8 cellular contexts compared by ENCODE assay signal in the genomic region with DNA sequence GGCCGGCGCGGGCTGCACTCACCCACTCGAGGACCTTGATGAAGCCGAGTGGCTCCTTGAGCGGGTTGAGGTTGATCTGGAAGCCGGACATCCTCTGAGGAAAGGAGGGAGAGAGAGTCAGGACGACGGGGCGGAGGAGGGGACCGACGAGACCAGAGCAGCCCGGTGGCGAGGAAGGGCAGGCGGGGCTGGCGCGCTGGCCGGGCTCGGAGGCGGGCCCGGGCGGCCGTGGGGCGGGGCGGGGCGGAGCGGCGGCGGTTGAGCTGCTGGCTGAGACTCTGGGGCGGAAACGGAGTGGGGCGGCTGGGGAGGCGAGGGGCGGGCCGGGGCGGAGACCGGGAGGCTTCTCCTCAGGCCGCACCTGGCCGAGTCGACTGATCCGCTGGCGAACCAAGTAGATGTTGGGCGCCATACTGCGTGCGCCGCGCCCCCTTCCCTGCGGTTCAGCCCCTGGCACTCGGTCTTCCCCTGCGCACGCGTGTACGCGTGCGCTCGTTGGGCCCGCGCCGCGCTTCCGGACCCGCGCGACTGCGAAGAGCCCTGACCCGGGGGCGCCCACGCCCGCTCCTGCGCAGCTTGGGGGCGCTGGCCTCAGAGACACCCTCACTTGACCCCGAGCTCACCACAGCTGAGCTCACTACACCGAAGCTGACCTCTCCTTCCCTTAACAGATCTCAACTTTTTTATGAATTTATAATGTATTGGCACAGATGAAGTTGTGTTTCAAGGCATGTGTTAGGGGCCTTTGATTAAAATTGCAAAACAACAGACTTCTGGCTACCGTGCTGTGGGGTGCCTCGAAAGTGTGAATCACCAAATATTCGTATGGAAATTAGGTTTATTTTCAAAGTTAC. TPM values are rescaled to one million over a fixed set of nuclear protein-coding genes. Genes with fewer than 3 reads are reported as not detected.
A peak's percentile ranks its signal among the peaks of the same experiment; 100 is the strongest.
DNase-seq lines count a peak whose midpoint lies in the region; ATAC-seq and TF ChIP-seq lines count a peak whose summit lies in the region.

A gene (minus strand): TSS at position 195 of the 854 bp plus-strand sequence. CDS start 104 bp downstream, at position 91.

- peak within 1 kb of the TSS; percentile 99 for H3K27ac ChIP-seq in KOPT-K1 (ENCODE audit: low read depth, low read length, poor library complexity, severe bottlenecking)
- H3K27ac ChIP-seq in fibroblast of lung (ENCODE audit: insufficient read depth, low read length) = peak within 1 kb of the TSS; percentile 87

- H2AFZ ChIP-seq in fibroblast of lung (ENCODE audit: low read length) = peak within 1 kb of the TSS; percentile 91

- ATAC-seq in GM21737 (IDR thresholded peaks at IDR 0.05; ENCODE audit: unreplicated experiment) (peak; percentile 77), natural killer cell (peak; percentile 86 to 96 (median 89))

- H3K27ac Mint-ChIP-seq in activated T-helper 1 cell treated with anti-CD3 and anti-CD28 coated beads, Interleukin-12 subunit alpha, Interleukin-12 subunit beta, Interleukin-2, Interleukin-4 antibody, amounts not matched to agents 30 ng/mL and 10 ng/mL and 1 ng/mL, durations not matched to agents 14 hours and 24 hours and 36 hours = peak within 1 kb of the TSS; percentile 88
- H3K27ac Mint-ChIP-seq in natural killer cell = peak within 1 kb of the TSS; percentile 84

- H3K9me3 Mint-ChIP-seq in activated T-helper 1 cell treated with anti-CD3 and anti-CD28 coated beads, Interleukin-12 subunit alpha, Interleukin-12 subunit beta, Interleukin-2, Interleukin-4 antibody, amounts not matched to agents 30 ng/mL and 10 ng/mL and 1 ng/mL, durations not matched to agents 14 hours and 24 hours and 36 hours = no peaks in the 10 kb centered on the region
- H3K9me3 Mint-ChIP-seq in natural killer cell = no peaks in the 10 kb centered on the region

- H3K4me1 Mint-ChIP-seq in activated T-helper 1 cell treated with anti-CD3 and anti-CD28 coated beads, Interleukin-12 subunit alpha, Interleukin-12 subunit beta, Interleukin-2, Interleukin-4 antibody, amounts not matched to agents 30 ng/mL and 10 ng/mL and 1 ng/mL, durations not matched to agents 14 hours and 24 hours and 36 hours (ENCODE audit: low read depth) = peaks cover 47% of the 10 kb centered on the region
- peaks cover 30 to 38% of the 10 kb centered on the region in 2 donors for H3K4me1 Mint-ChIP-seq in natural killer cell

- DNase-seq in DMS79 treated with DMSO at 0.1 percent for 48 hours (lab: John Stamatoyannopoulos, UW) = peak; percentile 83
- DNase-seq in RKO (ENCODE audit: low spot score) = peak; percentile 93
- DNase-seq in activated T-helper 1 cell treated with anti-CD3 and anti-CD28 coated beads, Interleukin-12 subunit alpha, Interleukin-12 subunit beta, Interleukin-2, Interleukin-4 antibody, amounts not matched to agents 30 ng/mL and 10 ng/mL and 1 ng/mL, durations not matched to agents 14 hours and 24 hours and 36 hours (ENCODE audit: low spot score) = peak; percentile 86
- peak; percentile 89 to 92 for DNase-seq in fibroblast of lung (ENCODE audit: low read depth in 2 of 2)
- peak; percentile 85 for DNase-seq in natural killer cell
- DNase-seq in stimulated activated naive CD4-positive, alpha-beta T cell treated with Interleukin-2 at 50 U/mL for 16 hours (lab: John Stamatoyannopoulos, UW) = peak; percentile 92

- TF ChIP-seq CTCF in fibroblast of lung (conservative IDR thresholded peaks at IDR 0.05 in 1 of 2, IDR thresholded peaks at IDR 0.05 in 1 of 2; ENCODE audit: low read depth in 1 of 2, low read length in 2 of 2) (no peak), natural killer cell (IDR thresholded peaks at IDR 0.05) (no peak)

- H3K4me2 ChIP-seq in fibroblast of lung (ENCODE audit: extremely low read depth, insufficient read depth, low read length) = peak within 1 kb of the TSS; percentile 79

- peak within 1 kb of the TSS; percentile 75 to 94 (median 88) for H3K4me3 ChIP-seq in fibroblast of lung (replicated peaks in 1 of 4; ENCODE audit: control extremely low read depth in 1 of 4, insufficient read depth in 1 of 4, low read depth in 3 of 4, low read length in 4 of 4)

- no peaks in the 10 kb centered on the region for H3K27me3 ChIP-seq in fibroblast of lung (ENCODE audit: control insufficient read depth, insufficient read depth, low read length)

- peak within 1 kb of the TSS; percentile 86 for H3K4me3 Mint-ChIP-seq in activated T-helper 1 cell treated with anti-CD3 and anti-CD28 coated beads, Interleukin-12 subunit alpha, Interleukin-12 subunit beta, Interleukin-2, Interleukin-4 antibody, amounts not matched to agents 30 ng/mL and 10 ng/mL and 1 ng/mL, durations not matched to agents 14 hours and 24 hours and 36 hours
- peak within 1 kb of the TSS; percentile 94 for H3K4me3 Mint-ChIP-seq in natural killer cell

- peaks cover 5% of the 10 kb centered on the region for H3K4me1 ChIP-seq in fibroblast of lung (ENCODE audit: control insufficient read depth, extremely low read depth, insufficient read depth, low read length)

- intact Hi-C loops in activated T-helper 1 cell treated with anti-CD3 and anti-CD28 coated beads, Interleukin-12 subunit alpha, Interleukin-12 subunit beta, Interleukin-2, Interleukin-4 antibody, amounts not matched to agents 30 ng/mL and 10 ng/mL and 1 ng/mL, durations not matched to agents 14 hours and 24 hours and 36 hours (cut with micrococcal nuclease) = loop anchor here (2.0 to 5.0 kb wide), 8 partner anchors 56 to 1630 kb away; a partner anchor contains a TSS
- intact Hi-C loops in natural killer cell (cut with micrococcal nuclease) = loop anchor here (5.0 to 10.0 kb wide), 2 partner anchors 55 to 172 kb away; a partner anchor contains a TSS

- H4K20me1 ChIP-seq in fibroblast of lung (ENCODE audit: control insufficient read depth, extremely low read depth, insufficient read depth, low read length) = no peaks in the 10 kb centered on the region

- H3K36me3 ChIP-seq in KOPT-K1 (ENCODE audit: insufficient read depth, low read length) (peaks cover 8% of the 10 kb centered on the region), fibroblast of lung (ENCODE audit: control insufficient read depth, insufficient read depth, low read length) (no peaks in the 10 kb centered on the region)

- H3K9me3 ChIP-seq in KOPT-K1 (ENCODE audit: insufficient read depth, low read length, poor library complexity, severe bottlenecking) (no peaks in the 10 kb centered on the region), fibroblast of lung (ENCODE audit: control insufficient read depth, insufficient read depth, low read depth, low read length) (no peaks in the 10 kb centered on the region)

- peak within 1 kb of the TSS; percentile 94 for H3K9ac ChIP-seq in fibroblast of lung (ENCODE audit: insufficient read depth, low read length)

- no peaks in the 10 kb centered on the region for H3K27me3 Mint-ChIP-seq in activated T-helper 1 cell treated with anti-CD3 and anti-CD28 coated beads, Interleukin-12 subunit alpha, Interleukin-12 subunit beta, Interleukin-2, Interleukin-4 antibody, amounts not matched to agents 30 ng/mL and 10 ng/mL and 1 ng/mL, durations not matched to agents 14 hours and 24 hours and 36 hours (ENCODE audit: insufficient read depth)
- H3K27me3 Mint-ChIP-seq in natural killer cell (ENCODE audit: low read depth in 2 of 2) = peaks cover 2 to 13% of the 10 kb centered on the region in 2 donors

- H3K36me3 Mint-ChIP-seq in activated T-helper 1 cell treated with anti-CD3 and anti-CD28 coated beads, Interleukin-12 subunit alpha, Interleukin-12 subunit beta, Interleukin-2, Interleukin-4 antibody, amounts not matched to agents 30 ng/mL and 10 ng/mL and 1 ng/mL, durations not matched to agents 14 hours and 24 hours and 36 hours (ENCODE audit: low read depth) = peaks cover 5% of the 10 kb centered on the region
- no peaks in the 10 kb centered on the region for H3K36me3 Mint-ChIP-seq in natural killer cell

- H3K79me2 ChIP-seq in fibroblast of lung (ENCODE audit: control insufficient read depth, insufficient read depth, low read length) = peaks cover 39% of the 10 kb centered on the region

RNA-seq across cellular contexts. Expression of the gene that starts here (rescaled TPM):
- 22.3 and 24.9 TPM in 2 replicates for total RNA-seq in activated T-helper 1 cell treated with anti-CD3 and anti-CD28 coated beads, Interleukin-12 subunit alpha, Interleukin-12 subunit beta, Interleukin-2, Interleukin-4 antibody, amounts not matched to agents 30 ng/mL and 10 ng/mL and 1 ng/mL, durations not matched to agents 14 hours and 24 hours and 36 hours
- total RNA-seq in fibroblast of lung (54.4 and 71.0 TPM in 2 replicates), natural killer cell (10 to 100 TPM; 13.1 to 22.2 (median 14.9) TPM)
- polyA plus RNA-seq in fibroblast of lung = 108 and 132 TPM in 2 replicates
- polyA plus RNA-seq in fibroblast of lung (2012) = 82.2 and 87.9 TPM in 2 replicates
- polyA minus RNA-seq in fibroblast of lung (ENCODE audit: low replicate concordance) = 27.6 and 49.2 TPM in 2 replicates

Comparison
In these comparisons a context has a peak if more than half of its experiments do, and no peak if none do; other contexts are left out.
1. Peak in every context shown above with its lines: DNase-seq, ATAC-seq, H3K4me3 ChIP-seq and H3K27ac ChIP-seq.